In the genomic region with DNA sequence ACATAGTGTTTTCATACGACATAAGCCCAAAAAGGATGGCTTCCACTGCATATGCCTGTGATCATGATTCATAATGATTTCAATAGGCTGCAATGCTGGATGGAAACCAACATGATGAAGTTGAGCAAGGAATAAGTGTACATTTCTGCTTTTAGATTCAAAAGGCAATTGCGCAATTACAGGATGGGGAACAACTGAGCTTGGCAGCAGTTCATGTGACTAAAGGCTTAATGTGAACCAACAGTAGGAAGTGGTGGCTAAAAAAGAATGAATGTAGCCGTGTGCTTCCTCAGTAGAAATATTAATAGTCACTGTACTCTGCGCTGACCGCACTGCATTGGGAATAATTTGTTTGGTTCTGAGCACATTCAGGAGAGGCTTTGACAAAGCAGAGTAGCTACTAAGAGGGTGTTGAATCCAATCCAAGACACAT, we compare ENCODE assay signal across 9 cellular contexts. TPM values are rescaled to one million over a fixed set of nuclear protein-coding genes. Genes with fewer than 3 reads are reported as not detected.
A peak's percentile ranks its signal among the peaks of the same experiment; 100 is the strongest.
DNase-seq lines count a peak whose midpoint lies in the region; ATAC-seq and TF ChIP-seq lines count a peak whose summit lies in the region.
"Had no signal": no experiment of that assay in that cellular context is flagged by ENCODE, and none has a peak within 500 bp of the region (broad histone marks: within the 10 kb centered on the region; RNA-seq: fewer than 3 reads in every experiment).

No MANE protein-coding gene starts in this region.

- ATAC-seq in body of pancreas = peak; percentile 80
- ATAC-seq in left lobe of liver = peak; percentile 87
- ATAC-seq in upper lobe of left lung (ENCODE audit: low FRiP score in 2 of 2) = peak; percentile 85 to 96
- no peak for ATAC-seq in GM21360 (IDR thresholded peaks at IDR 0.05; ENCODE audit: unreplicated experiment)
- no peak for ATAC-seq in HG02571 (IDR thresholded peaks at IDR 0.05; ENCODE audit: unreplicated experiment)

- TF ChIP-seq POLR2A in body of pancreas (IDR thresholded peaks at IDR 0.05) (peak in 1 of 3 donors; percentile 39), upper lobe of left lung (IDR thresholded peaks at IDR 0.05) (peak in 1 of 4 donors; percentile 75)

- WGBS in body of pancreas, 2 donors = 25 to 46% methylated on average over 5 of the region's 5 CpGs
- WGBS in upper lobe of left lung, 2 donors = 5 to 6% methylated on average over 5 of the region's 5 CpGs

- no peak for TF ChIP-seq CTCF in body of pancreas (IDR thresholded peaks at IDR 0.05)
- peak in 1 of 6 experiments; percentile 24 for TF ChIP-seq CTCF in upper lobe of left lung (IDR thresholded peaks at IDR 0.05)

- H3K36me3 ChIP-seq in body of pancreas (replicated peaks in 1 of 2; ENCODE audit: insufficient read depth in 1 of 2, low read depth in 2 of 2) (no peaks in the 10 kb centered on the region), upper lobe of left lung (no peaks in the 10 kb centered on the region)

- peak overlapping the region in 3 of 4 donors; percentile 67 to 84 (median 76) for H3K27ac ChIP-seq in body of pancreas
- H3K27ac ChIP-seq in upper lobe of left lung = peak overlapping the region; percentile 60 to 77 (median 66)

- intact Hi-C loops in body of pancreas (cut with DNase I) = no loop called here

- H3K4me1 ChIP-seq in body of pancreas (peaks cover 9% of the 10 kb centered on the region), upper lobe of left lung (peaks cover 16 to 26% (median 21%) of the 10 kb centered on the region in 4 donors)

- H3K4me3 ChIP-seq in body of pancreas (no peak overlapping the region), upper lobe of left lung (no peak overlapping the region)

- DNase-seq in NCI-H1105 treated with DMSO at 0.1 percent for 48 hours (lab: John Stamatoyannopoulos, UW) = peak; percentile 44
- DNase-seq in NCI-H1105 (lab: John Stamatoyannopoulos, UW) = no peak
- peak; percentile 30 to 86 (median 64) for DNase-seq in body of pancreas
- DNase-seq in left lobe of liver (ENCODE audit: low spot score) = peak; percentile 70
- DNase-seq in upper lobe of left lung = peak in 1 of 2 donors; percentile 78
- DNase-seq in NCI-H1417 treated with DMSO at 0.1 percent for 48 hours (lab: John Stamatoyannopoulos, UW) = no peak
- DNase-seq: 8988T had no signal

- TF ChIP-seq EP300 in upper lobe of left lung (IDR thresholded peaks at IDR 0.05) = peak in 2 of 4 donors; percentile 53 to 97

- H3K27me3 ChIP-seq in body of pancreas = no peaks in the 10 kb centered on the region
- H3K27me3 ChIP-seq in upper lobe of left lung = no peaks in the 10 kb centered on the region

- no peaks in the 10 kb centered on the region for H3K9me3 ChIP-seq in body of pancreas
- H3K9me3 ChIP-seq in upper lobe of left lung = no peaks in the 10 kb centered on the region

RNA-seq across cellular contexts. Expression of gene SLC1A3, which starts 51.2 kb away (rescaled TPM):
- total RNA-seq in body of pancreas (10 to 100 TPM; 11.2 to 18.5 TPM), left lobe of liver (5.6 TPM), upper lobe of left lung (100 to 1,000 TPM in 1 of 6 donors, 10 to 100 TPM in 5; 22.4 to 235 (median 42.0) TPM)

Comparison
In these comparisons a context has a peak if more than half of its experiments do, and no peak if none do; other contexts are left out.
1. DNase-seq: peak in NCI-H1105 treated with DMSO at 0.1 percent for 48 hours (single experiment), body of pancreas (4 of 4) and left lobe of liver (single experiment); none in NCI-H1105 (single experiment) and NCI-H1417 treated with DMSO at 0.1 percent for 48 hours (single experiment).
2. ATAC-seq: peak in body of pancreas (single experiment), left lobe of liver (single experiment) and upper lobe of left lung (2 of 2); none in GM21360 (single experiment) and HG02571 (single experiment).